ENCODE assay signal across 25 cellular contexts in genomic region chr2:72961853-72962468, GRCh38. TPM values are rescaled to one million over a fixed set of nuclear protein-coding genes. Genes with fewer than 3 reads are reported as not detected.
"Had no signal": no experiment of that assay in that cellular context is flagged by ENCODE, and none has a peak within 500 bp of the region (broad histone marks: within the 10 kb centered on the region; RNA-seq: fewer than 3 reads in every experiment).

No MANE protein-coding gene starts in this region.

- H3K27me3 ChIP-seq: heart left ventricle, tibial artery had no signal

- H3K27ac ChIP-seq: epithelial cell of prostate, heart left ventricle, tibial artery had no signal

- H3K4me1 Mint-ChIP-seq: activated naive CD8-positive, alpha-beta T cell treated with anti-CD3 and anti-CD28 coated beads for 36 hours; memory B cell; naive B cell; stimulated activated naive CD8-positive, alpha-beta T cell treated with anti-CD3 and anti-CD28 coated beads, Interleukin-15, amount 100 ng/mL, for 72 hours had no signal

- DNase-seq: activated CD4-positive, alpha-beta T cell treated with anti-CD3 and anti-CD28 coated beads for 4 hours; activated CD4-positive, alpha-beta T cell treated with anti-CD3 and anti-CD28 coated beads, Interleukin-2, amount 50 U/mL, for 48 hours; activated CD4-positive, CD25-positive, alpha-beta regulatory T cell; activated CD8-positive, alpha-beta memory T cell treated with anti-CD3 and anti-CD28 coated beads, Interleukin-2, amount 50 U/mL, for 48 hours; activated naive CD4-positive, alpha-beta T cell treated with Interleukin-2 at 50 U/mL for 16 hours; activated naive CD8-positive, alpha-beta T cell treated with anti-CD3 and anti-CD28 coated beads for 36 hours; activated T-cell treated with anti-CD3 and anti-CD28 coated beads, Interleukin-2, amount 50 U/mL, for 48 hours; amygdala; cerebellar nuclear complex; cortex of kidney; islet precursor cell; left colon; naive B cell; occipital lobe; small intestine; stimulated activated CD4-positive, alpha-beta T cell treated with anti-CD3 and anti-CD28 coated beads, Interleukin-2, amount 100 ng/mL, for 24 hours; stimulated activated naive CD8-positive, alpha-beta T cell treated with anti-CD3 and anti-CD28 coated beads, Interleukin-15, amount 100 ng/mL, for 72 hours; tibial artery had no signal

- H3K36me3 Mint-ChIP-seq: activated naive CD8-positive, alpha-beta T cell treated with anti-CD3 and anti-CD28 coated beads for 36 hours; naive B cell had no signal

- H3K9me3 ChIP-seq: heart left ventricle, tibial artery had no signal

- ATAC-seq: heart left ventricle; left colon; sciatic nerve; stimulated activated effector memory CD8-positive, alpha-beta T cell treated with anti-CD3 and anti-CD28 coated beads, Interleukin-12 subunit alpha, Interleukin-12 subunit beta, amount 100 ng/mL, for 72 hours; stimulated activated naive CD8-positive, alpha-beta T cell treated with anti-CD3 and anti-CD28 coated beads, Interleukin-15, amount 100 ng/mL, for 72 hours had no signal

- H3K4me3 ChIP-seq: heart left ventricle, tibial artery had no signal

- H3K4me3 Mint-ChIP-seq: activated naive CD8-positive, alpha-beta T cell treated with anti-CD3 and anti-CD28 coated beads for 36 hours; memory B cell; naive B cell; stimulated activated effector memory CD8-positive, alpha-beta T cell treated with anti-CD3 and anti-CD28 coated beads, Interleukin-12 subunit alpha, Interleukin-12 subunit beta, amount 100 ng/mL, for 72 hours; stimulated activated naive CD8-positive, alpha-beta T cell treated with anti-CD3 and anti-CD28 coated beads, Interleukin-15, amount 100 ng/mL, for 72 hours had no signal

- H3K9me3 Mint-ChIP-seq: activated naive CD8-positive, alpha-beta T cell treated with anti-CD3 and anti-CD28 coated beads for 36 hours; memory B cell; naive B cell; stimulated activated effector memory CD8-positive, alpha-beta T cell treated with anti-CD3 and anti-CD28 coated beads, Interleukin-12 subunit alpha, Interleukin-12 subunit beta, amount 100 ng/mL, for 72 hours; stimulated activated naive CD8-positive, alpha-beta T cell treated with anti-CD3 and anti-CD28 coated beads, Interleukin-15, amount 100 ng/mL, for 72 hours had no signal

- H3K4me1 ChIP-seq: tibial artery had no signal

- H3K27ac Mint-ChIP-seq: activated naive CD8-positive, alpha-beta T cell treated with anti-CD3 and anti-CD28 coated beads for 36 hours; memory B cell; naive B cell; stimulated activated effector memory CD8-positive, alpha-beta T cell treated with anti-CD3 and anti-CD28 coated beads, Interleukin-12 subunit alpha, Interleukin-12 subunit beta, amount 100 ng/mL, for 72 hours had no signal

- H3K27me3 Mint-ChIP-seq: activated naive CD8-positive, alpha-beta T cell treated with anti-CD3 and anti-CD28 coated beads for 36 hours; memory B cell; naive B cell; stimulated activated naive CD8-positive, alpha-beta T cell treated with anti-CD3 and anti-CD28 coated beads, Interleukin-15, amount 100 ng/mL, for 72 hours had no signal

RNA-seq across cellular contexts. Expression of gene EMX1, which starts 44.6 kb away (rescaled TPM):
- total RNA-seq: activated naive CD8-positive, alpha-beta T cell treated with anti-CD3 and anti-CD28 coated beads for 36 hours; fibroblast of villous mesenchyme; heart left ventricle; sciatic nerve; urinary bladder had no signal
